ENCODE assay signal across 9 cellular contexts in genomic region chr22:31846161-31847115, GRCh38.
DNase-seq lines count a peak whose midpoint lies in the region; ATAC-seq and TF ChIP-seq lines count a peak whose summit lies in the region.
"Had no signal": no experiment of that assay in that cellular context is flagged by ENCODE, and none has a peak within 500 bp of the region (broad histone marks: within the 10 kb centered on the region; RNA-seq: fewer than 3 reads in every experiment).

No MANE protein-coding gene starts in this region.

- TF ChIP-seq POLR2A in lower leg skin (IDR thresholded peaks at IDR 0.05), result no peak

- H3K4me1 ChIP-seq in A673 (ENCODE audit: insufficient read depth, low read length, poor library complexity, severe bottlenecking) (no peaks in the 10 kb centered on the region), PC-9 (replicated peaks; ENCODE audit: insufficient read depth) (no peaks in the 10 kb centered on the region)

- H3K27me3 ChIP-seq in A673 (replicated peaks; ENCODE audit: insufficient read depth, low read depth, low read length, poor library complexity) (no peaks in the 10 kb centered on the region), PC-9 (ENCODE audit: insufficient read depth, low read depth) (no peaks in the 10 kb centered on the region)

- intact Hi-C loops in A673 (cut with micrococcal nuclease; ENCODE audit: unreplicated experiment), result no loop called here
- intact Hi-C loops in PC-9 (cut with micrococcal nuclease; ENCODE audit: unreplicated experiment), result no loop called here
- intact Hi-C loops in lower leg skin (cut with DNase I; ENCODE audit: low total_unique reads), result no loop called here

- H3K4me2 ChIP-seq in PC-9, result no peak overlapping the region

- CTCF ChIA-PET in A673 (lab: Charles Lee), result no interaction called here
- CTCF ChIA-PET in PC-9 (lab: Charles Lee), result interaction anchor here (0.6 kb wide), 1 partner anchor 395 kb away, joined by 3 read pairs; no protein-coding TSS in a partner anchor

- H4K20me1 ChIP-seq in PC-9 (ENCODE audit: insufficient read depth), result no peaks in the 10 kb centered on the region

- no peaks in the 10 kb centered on the region for H3F3A ChIP-seq in PC-9 (ENCODE audit: insufficient read depth, low read depth)

- no peak for ATAC-seq in HG02678 (IDR thresholded peaks at IDR 0.05; ENCODE audit: unreplicated experiment)

- H3K36me3 ChIP-seq in A673 (ENCODE audit: insufficient read depth, low read length, poor library complexity, severe bottlenecking) (peaks cover 25% of the 10 kb centered on the region), PC-9 (ENCODE audit: low read depth) (0 out of 2 replicates have a peak, but pooled peaks cover 18% of the 10 kb centered on the region)

- BruUV-seq in A673 (replicated peaks; lab: Mats Ljungman, UMichigan) (no TSS peak), PC-9 (replicated peaks; lab: Mats Ljungman, UMichigan) (no TSS peak)

- H3K4me3 ChIP-seq in A673 (ENCODE audit: low read depth, low read length, poor library complexity, severe bottlenecking) (no peak overlapping the region), GM12865 (ENCODE audit: low read depth, low read length) (no peak overlapping the region), PC-9 (no peak overlapping the region), fibroblast of mammary gland (ENCODE audit: control insufficient read depth, low read depth, low read length) (no peak overlapping the region), lower leg skin (ENCODE audit: low read depth, poor library complexity, severe bottlenecking) (no peak overlapping the region)

- H3K9me2 ChIP-seq in PC-9 (ENCODE audit: insufficient read depth), result no peaks in the 10 kb centered on the region

- WGBS in lower leg skin, 2 donors, result 88 to 89% methylated on average over 6 of the region's 6 CpGs

- no peaks in the 10 kb centered on the region for H3K79me2 ChIP-seq in PC-9 (ENCODE audit: low read depth)

- TF ChIP-seq CTCF in A673 (conservative IDR thresholded peaks at IDR 0.05; ENCODE audit: low read depth, low read length) (peak; percentile 43), GM12865 (IDR thresholded peaks at IDR 0.05; ENCODE audit: insufficient read depth, low read depth, low read length, missing control alignments) (peak; percentile 38), PC-9 (conservative IDR thresholded peaks at IDR 0.05) (peak; percentile 45), fibroblast of mammary gland (conservative IDR thresholded peaks at IDR 0.05; ENCODE audit: control insufficient read depth, insufficient read depth, low read depth, low read length) (peak; percentile 38), lower leg skin (IDR thresholded peaks at IDR 0.05) (no peak)

- H3K9me3 ChIP-seq in A673 (ENCODE audit: low read depth, low read length, poor library complexity, severe bottlenecking) (no peaks in the 10 kb centered on the region), PC-9 (ENCODE audit: insufficient read depth, low read depth) (no peaks in the 10 kb centered on the region)

- no peak overlapping the region for H2AFZ ChIP-seq in PC-9

- POLR2A ChIA-PET in A673 (lab: Charles Lee; ENCODE audit: low non-redundant PET), result no interaction called here
- POLR2A ChIA-PET in PC-9 (lab: Charles Lee; ENCODE audit: unreplicated experiment), result no interaction called here

- H3K27ac ChIP-seq in A673 (ENCODE audit: low read depth, low read length, poor library complexity, severe bottlenecking) (no peak overlapping the region), PC-9 (no peak overlapping the region)
- H3K27ac ChIP-seq: RWPE1 had no signal

- DNase-seq in A673 (ENCODE audit: low spot score) (no peak), GM12865 (ENCODE audit: low read depth) (peak; percentile 29), PC-9 (no peak), fibroblast of mammary gland (ENCODE audit: low read depth) (peak; percentile 57), lower leg skin (ENCODE audit: low spot score in 2 of 2) (no peak), GM19240 (ENCODE audit: insufficient read length, low spot score) (no peak), NCI-H774 (lab: John Stamatoyannopoulos, UW) (no peak)

Comparison
In these comparisons a context has a peak if more than half of its experiments do, and no peak if none do; other contexts are left out.
1. DNase-seq: peak in GM12865 (single experiment) and fibroblast of mammary gland (single experiment); none in A673 (single experiment), PC-9 (0 of 2), lower leg skin (0 of 2), GM19240 (single experiment) and NCI-H774 (single experiment).
2. CTCF ChIP-seq: peak in A673 (single experiment), GM12865 (single experiment), PC-9 (single experiment) and fibroblast of mammary gland (single experiment); none in lower leg skin (0 of 3).